11 cellular contexts compared by ENCODE assay signal in genomic region chr20:51365670-51366069, GRCh38.
DNase-seq lines count a peak whose midpoint lies in the region; ATAC-seq and TF ChIP-seq lines count a peak whose summit lies in the region.
"Had no signal": no experiment of that assay in that cellular context is flagged by ENCODE, and none has a peak within 500 bp of the region (broad histone marks: within the 10 kb centered on the region; RNA-seq: fewer than 3 reads in every experiment).

No MANE protein-coding gene starts in this region.

- CTCF ChIA-PET in Caco-2 (lab: Charles Lee), result no interaction called here

- H3K4me1 ChIP-seq in esophagus muscularis mucosa, result peaks cover 0 to 6% (median 3%) of the 10 kb centered on the region in 4 donors
- peaks cover 13 to 14% of the 10 kb centered on the region in 2 experiments for H3K4me1 ChIP-seq in trophoblast cell (ENCODE audit: control insufficient read depth in 1 of 2, insufficient read depth in 2 of 2, low read length in 2 of 2)
- no peaks in the 10 kb centered on the region for H3K4me1 ChIP-seq in Caco-2

- peaks cover 10% of the 10 kb centered on the region for H3K79me1 ChIP-seq in trophoblast cell (ENCODE audit: low read length)

- no peaks in the 10 kb centered on the region for H3K36me3 ChIP-seq in esophagus muscularis mucosa
- H3K36me3 ChIP-seq in trophoblast cell (ENCODE audit: control insufficient read depth in 1 of 2, insufficient read depth in 2 of 2, low read length in 2 of 2), result no peaks in the 10 kb centered on the region
- no peaks in the 10 kb centered on the region for H3K36me3 ChIP-seq in Caco-2 (ENCODE audit: control insufficient read depth, insufficient read depth, low read length)

- no peak for TF ChIP-seq POLR2A in esophagus muscularis mucosa (IDR thresholded peaks at IDR 0.05; ENCODE audit: low read depth)

- ATAC-seq in HG03378 (IDR thresholded peaks at IDR 0.05; ENCODE audit: unreplicated experiment) (no peak), GM21447 (IDR thresholded peaks at IDR 0.05; ENCODE audit: unreplicated experiment) (no peak)

- H3K27ac ChIP-seq in esophagus muscularis mucosa (replicated peaks in 1 of 4) (peak overlapping the region; percentile 57 to 74 (median 62)), trophoblast cell (ENCODE audit: low read depth, low read length) (peak overlapping the region; percentile 93)

- peaks cover 15% of the 10 kb centered on the region for H3K9me3 Mint-ChIP-seq in Caco-2 (ENCODE audit: unreplicated experiment)

- TF ChIP-seq EP300 in esophagus muscularis mucosa (IDR thresholded peaks at IDR 0.05), result no peak

- H4K12ac ChIP-seq in trophoblast cell (ENCODE audit: low read depth, low read length), result no peak overlapping the region

- no TSS peak for BruUV-seq in Caco-2 (replicated peaks; lab: Mats Ljungman, UMichigan)

- POLR2A ChIA-PET in Caco-2 (lab: Charles Lee), result no interaction called here

- H3K27me3 ChIP-seq in esophagus muscularis mucosa (no peaks in the 10 kb centered on the region), trophoblast cell (ENCODE audit: insufficient read depth, low read length) (no peaks in the 10 kb centered on the region), Caco-2 (replicated peaks; ENCODE audit: control insufficient read depth, insufficient read depth, low read length) (no peaks in the 10 kb centered on the region)

- DNase-seq in AG10803 (ENCODE audit: low read depth) (peak; percentile 95), RPMI7951 (ENCODE audit: low read depth) (peak; percentile 100), esophagus muscularis mucosa (ENCODE audit: extremely low spot score) (no peak), trophoblast cell (no peak), OCI-M1 (lab: John Stamatoyannopoulos, UW) (no peak), Caco-2 (no peak)
- DNase-seq: NCI-H146, RPMI8226 had no signal

- no peak overlapping the region for H3K23ac ChIP-seq in trophoblast cell (ENCODE audit: low read length)

- H2BK5ac ChIP-seq in trophoblast cell (ENCODE audit: low read depth, low read length, poor library complexity), result peak overlapping the region; percentile 87

- no peak overlapping the region for H2AK5ac ChIP-seq in trophoblast cell (ENCODE audit: low read length)

- H3K14ac ChIP-seq in trophoblast cell (ENCODE audit: low read length), result peak overlapping the region; percentile 32

- peak overlapping the region; percentile 85 for H4K91ac ChIP-seq in trophoblast cell (ENCODE audit: low read depth, low read length)

- H3K4me3 ChIP-seq in AG10803 (ENCODE audit: low read length) (peak overlapping the region; percentile 9; the same call in 1 of the 2 replicates), esophagus muscularis mucosa (no peak overlapping the region), trophoblast cell (ENCODE audit: low read depth, low read length) (no peak overlapping the region), Caco-2 (ENCODE audit: low read depth, low read length) (no peak overlapping the region)

- peak overlapping the region; percentile 92 for H2BK120ac ChIP-seq in trophoblast cell (ENCODE audit: insufficient read depth, low read length, poor library complexity)

- H3K79me2 ChIP-seq in trophoblast cell (ENCODE audit: control insufficient read depth, insufficient read depth, low read length, poor library complexity), result no peaks in the 10 kb centered on the region

- no peaks in the 10 kb centered on the region for H3K4me1 Mint-ChIP-seq in Caco-2 (ENCODE audit: low read depth, unreplicated experiment)

- H2BK12ac ChIP-seq in trophoblast cell (ENCODE audit: low read length), result peak overlapping the region; percentile 28

- H3K9me3 ChIP-seq in esophagus muscularis mucosa (peaks cover 0 to 11% (median 9%) of the 10 kb centered on the region in 4 donors), trophoblast cell (ENCODE audit: insufficient read depth, low read depth, low read length) (peaks cover 8% of the 10 kb centered on the region), Caco-2 (peaks cover 13% of the 10 kb centered on the region; the same call in 1 of the 2 replicates)

- H3K27me3 Mint-ChIP-seq in Caco-2 (ENCODE audit: insufficient read depth, unreplicated experiment), result peaks cover 18% of the 10 kb centered on the region
- H3K27me3 Mint-ChIP-seq: activated naive CD8-positive, alpha-beta T cell had no signal

- WGBS in esophagus muscularis mucosa, result 82% methylated on average over 2 of the region's 3 CpGs
- WGBS in trophoblast cell (ENCODE audit: extremely low coverage, insufficient coverage, insufficient read length), result no CpG with 5 or more reads among the region's 3 CpGs

- H2AFZ ChIP-seq in trophoblast cell (ENCODE audit: insufficient read depth, low read length, poor library complexity), result no peak overlapping the region

- H3K4me2 ChIP-seq in trophoblast cell (ENCODE audit: low read length), result no peak overlapping the region

- H3K4ac ChIP-seq in trophoblast cell (ENCODE audit: low read depth, low read length), result no peak overlapping the region

- H3K4me3 Mint-ChIP-seq in Caco-2 (ENCODE audit: unreplicated experiment), result no peak overlapping the region
- H3K4me3 Mint-ChIP-seq: activated naive CD8-positive, alpha-beta T cell had no signal

- intact Hi-C loops in esophagus muscularis mucosa (cut with DNase I) (no loop called here), Caco-2 (cut with micrococcal nuclease; ENCODE audit: unreplicated experiment) (no loop called here)

- TF ChIP-seq CTCF in AG10803 (conservative IDR thresholded peaks at IDR 0.05; ENCODE audit: low read length), result no peak
- TF ChIP-seq CTCF in esophagus muscularis mucosa (IDR thresholded peaks at IDR 0.05), result no peak
- TF ChIP-seq CTCF in Caco-2 (IDR thresholded peaks at IDR 0.05; ENCODE audit: insufficient read depth in 1 of 2, low read depth in 1 of 2, low read length in 1 of 2, severe bottlenecking in 1 of 2, unreplicated experiment in 1 of 2), result no peak

- no peak overlapping the region for H3K9ac ChIP-seq in trophoblast cell (ENCODE audit: low read length)

- H3K36me3 Mint-ChIP-seq in Caco-2 (ENCODE audit: insufficient read depth, unreplicated experiment), result no peaks in the 10 kb centered on the region

- H4K8ac ChIP-seq in trophoblast cell (ENCODE audit: low read depth, low read length), result peak overlapping the region; percentile 46

- H3K18ac ChIP-seq in trophoblast cell (ENCODE audit: low read length), result no peak overlapping the region

- no peak overlapping the region for H3K27ac Mint-ChIP-seq in Caco-2 (ENCODE audit: unreplicated experiment)
- H3K27ac Mint-ChIP-seq: activated naive CD8-positive, alpha-beta T cell had no signal

Comparison
In these comparisons a context has a peak if more than half of its experiments do, and no peak if none do; other contexts are left out.
1. DNase-seq: peak in AG10803 (single experiment) and RPMI7951 (single experiment); none in esophagus muscularis mucosa (single experiment), trophoblast cell (0 of 2), OCI-M1 (single experiment) and Caco-2 (0 of 2).